In the genomic region with DNA sequence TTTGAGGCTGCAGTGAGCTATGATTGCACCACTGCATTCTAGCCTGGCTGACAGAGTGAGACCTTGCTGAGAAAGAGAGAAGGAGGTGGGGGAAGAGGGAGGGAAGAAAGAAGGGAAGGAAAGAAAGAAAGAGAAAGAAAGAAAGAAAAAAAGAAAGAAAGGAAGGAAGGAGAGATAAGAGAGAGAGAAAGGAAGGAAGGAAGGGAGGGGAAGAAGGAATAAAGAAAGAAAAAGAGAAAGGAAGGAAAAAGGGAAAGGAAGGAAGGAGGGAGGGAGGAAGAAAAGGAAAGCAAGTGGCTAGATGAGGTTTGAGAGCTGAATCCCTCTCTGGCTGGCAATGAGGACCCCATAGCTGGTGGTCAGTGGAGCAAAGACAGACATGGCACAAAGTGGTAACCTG, we compare ENCODE assay signal across 2 cellular contexts.
TF ChIP-seq lines count a peak whose summit lies in the region.

No MANE protein-coding gene starts in this region.

TF ChIP-seq in HEK293, 187 proteins besides CTCF, POLR2A, EP300 and RAD21:
- TF ChIP-seq, protein P1, sequence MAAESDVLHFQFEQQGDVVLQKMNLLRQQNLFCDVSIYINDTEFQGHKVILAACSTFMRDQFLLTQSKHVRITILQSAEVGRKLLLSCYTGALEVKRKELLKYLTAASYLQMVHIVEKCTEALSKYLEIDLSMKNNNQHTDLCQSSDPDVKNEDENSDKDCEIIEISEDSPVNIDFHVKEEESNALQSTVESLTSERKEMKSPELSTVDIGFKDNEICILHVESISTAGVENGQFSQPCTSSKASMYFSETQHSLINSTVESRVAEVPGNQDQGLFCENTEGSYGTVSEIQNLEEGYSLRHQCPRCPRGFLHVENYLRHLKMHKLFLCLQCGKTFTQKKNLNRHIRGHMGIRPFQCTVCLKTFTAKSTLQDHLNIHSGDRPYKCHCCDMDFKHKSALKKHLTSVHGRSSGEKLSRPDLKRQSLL (tag by site-specific recombination; IDR thresholded peaks at IDR 0.05): no peak
- TF ChIP-seq ZNF24 (tag by site-specific recombination; IDR thresholded peaks at IDR 0.05) (no peak), ZNF366 (tag by site-specific recombination; conservative IDR thresholded peaks at IDR 0.05) (peak; percentile 94), ZNF311 (tag by site-specific recombination; IDR thresholded peaks at IDR 0.05; ENCODE audit: borderline replicate concordance) (no peak), PRDM1 (tag by site-specific recombination; IDR thresholded peaks at IDR 0.05) (peak; percentile 94), ZNF114 (tag by site-specific recombination; IDR thresholded peaks at IDR 0.05) (0 out of 2 replicates have a peak, but pooled peaks have one; percentile 40)

TF ChIP-seq in K562, 482 proteins besides CTCF, POLR2A, EP300 and RAD21:
- TF ChIP-seq, protein P2, sequence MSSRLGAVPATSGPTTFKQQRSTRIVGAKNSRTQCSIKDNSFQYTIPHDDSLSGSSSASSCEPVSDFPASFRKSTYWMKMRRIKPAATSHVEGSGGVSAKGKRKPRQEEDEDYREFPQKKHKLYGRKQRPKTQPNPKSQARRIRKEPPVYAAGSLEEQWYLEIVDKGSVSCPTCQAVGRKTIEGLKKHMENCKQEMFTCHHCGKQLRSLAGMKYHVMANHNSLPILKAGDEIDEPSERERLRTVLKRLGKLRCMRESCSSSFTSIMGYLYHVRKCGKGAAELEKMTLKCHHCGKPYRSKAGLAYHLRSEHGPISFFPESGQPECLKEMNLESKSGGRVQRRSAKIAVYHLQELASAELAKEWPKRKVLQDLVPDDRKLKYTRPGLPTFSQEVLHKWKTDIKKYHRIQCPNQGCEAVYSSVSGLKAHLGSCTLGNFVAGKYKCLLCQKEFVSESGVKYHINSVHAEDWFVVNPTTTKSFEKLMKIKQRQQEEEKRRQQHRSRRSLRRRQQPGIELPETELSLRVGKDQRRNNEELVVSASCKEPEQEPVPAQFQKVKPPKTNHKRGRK (tag; IDR thresholded peaks at IDR 0.05): peak; percentile 26
- no peak for TF ChIP-seq ZNF551 (CRISPR knock-in tag; IDR thresholded peaks at IDR 0.05)
